Comparison of ENCODE assay signal across 8 cellular contexts in genomic region chr1:77825356-77825709, GRCh38. TPM values are rescaled to one million over a fixed set of nuclear protein-coding genes. Genes with fewer than 3 reads are reported as not detected.
DNase-seq lines count a peak whose midpoint lies in the region; ATAC-seq and FAIRE-seq lines count a peak whose summit lies in the region.

No MANE protein-coding gene starts in this region.

- CTCF ChIA-PET in activated CD8-positive, alpha-beta T cell treated with anti-CD3 and anti-CD28 coated beads, Interleukin-2, amount 10 ng/mL, durations not matched to agents 7 days and 5 days (lab: Charles Lee): interaction anchor here (0.5 to 1.6 kb wide), 6 partner anchors 9 to 289 kb away, joined by 3 to 6 read pairs (median 4); no protein-coding TSS in a partner anchor

- FAIRE-seq in islet of Langerhans (lab: Jason Lieb, UNC): peak; percentile 27

- peak; percentile 18 for DNase-seq in DMS114 treated with DMSO at 0.1 percent for 48 hours (lab: John Stamatoyannopoulos, UW; ENCODE audit: unreplicated experiment)
- DNase-seq in NCI-H146 (lab: John Stamatoyannopoulos, UW): peak; percentile 18
- peak; percentile 24 for DNase-seq in activated CD8-positive, alpha-beta T cell treated with anti-CD3 and anti-CD28 coated beads, Interleukin-2, amount 10 ng/mL, durations not matched to agents 7 days and 5 days
- no peak for DNase-seq in NK-92 treated with Interleukin-12 subunit alpha and Interleukin-12 subunit beta, amount 100 ng/mL, for 24 hours (lab: John Stamatoyannopoulos, UW)

- H3K27ac Mint-ChIP-seq in activated CD8-positive, alpha-beta T cell treated with anti-CD3 and anti-CD28 coated beads, Interleukin-2, amount 10 ng/mL, durations not matched to agents 7 days and 5 days: no peak overlapping the region

- no peaks in the 10 kb centered on the region for H3K9me3 Mint-ChIP-seq in activated CD8-positive, alpha-beta T cell treated with anti-CD3 and anti-CD28 coated beads, Interleukin-2, amount 10 ng/mL, durations not matched to agents 7 days and 5 days (ENCODE audit: insufficient read depth)

- H3K4me3 Mint-ChIP-seq in activated CD8-positive, alpha-beta T cell treated with anti-CD3 and anti-CD28 coated beads, Interleukin-2, amount 10 ng/mL, durations not matched to agents 7 days and 5 days: no peak overlapping the region

- peaks cover 17% of the 10 kb centered on the region for H3K36me3 Mint-ChIP-seq in activated CD8-positive, alpha-beta T cell treated with anti-CD3 and anti-CD28 coated beads, Interleukin-2, amount 10 ng/mL, durations not matched to agents 7 days and 5 days (ENCODE audit: low read depth)

- H3K27me3 Mint-ChIP-seq in activated CD8-positive, alpha-beta T cell treated with anti-CD3 and anti-CD28 coated beads, Interleukin-2, amount 10 ng/mL, durations not matched to agents 7 days and 5 days (ENCODE audit: low read depth): no peaks in the 10 kb centered on the region

- peaks cover 6% of the 10 kb centered on the region for H3K4me1 Mint-ChIP-seq in activated CD8-positive, alpha-beta T cell treated with anti-CD3 and anti-CD28 coated beads, Interleukin-2, amount 10 ng/mL, durations not matched to agents 7 days and 5 days (ENCODE audit: low read depth)

- peak; percentile 59 for ATAC-seq in GM21515 (IDR thresholded peaks at IDR 0.05; ENCODE audit: unreplicated experiment)
- ATAC-seq in activated CD8-positive, alpha-beta T cell treated with anti-CD3 and anti-CD28 coated beads, Interleukin-2, amount 10 ng/mL, durations not matched to agents 7 days and 5 days: peak; percentile 42
- ATAC-seq in GM19463 (IDR thresholded peaks at IDR 0.05; ENCODE audit: unreplicated experiment): no peak
- no peak for ATAC-seq in HG03108 (IDR thresholded peaks at IDR 0.05; ENCODE audit: unreplicated experiment)

- POLR2A ChIA-PET in activated CD8-positive, alpha-beta T cell treated with anti-CD3 and anti-CD28 coated beads, Interleukin-2, amount 10 ng/mL, durations not matched to agents 7 days and 5 days (lab: Charles Lee): no interaction called here

RNA-seq across cellular contexts. Expression of gene MIGA1, which starts 45.9 kb away (rescaled TPM):
- 10 to 100 TPM in 1 of 2 experiments, 1 to 10 TPM in 1; 9.9 to 10.7 TPM for total RNA-seq in activated CD8-positive, alpha-beta T cell treated with anti-CD3 and anti-CD28 coated beads, Interleukin-2, amount 10 ng/mL, durations not matched to agents 7 days and 5 days

Comparison
In these comparisons a context has a peak if more than half of its experiments do, and no peak if none do; other contexts are left out.
1. ATAC-seq: peak in GM21515 (single experiment) and activated CD8-positive, alpha-beta T cell treated with anti-CD3 and anti-CD28 coated beads, Interleukin-2, amount 10 ng/mL, durations not matched to agents 7 days and 5 days (single experiment); none in GM19463 (single experiment) and HG03108 (single experiment).